In genomic region chr2:14909795-14910194, GRCh38 we compare ENCODE assay signal across 16 cellular contexts.
"Had no signal": no experiment of that assay in that cellular context is flagged by ENCODE, and none has a peak within 500 bp of the region (broad histone marks: within the 10 kb centered on the region; RNA-seq: fewer than 3 reads in every experiment).

No MANE protein-coding gene starts in this region.

- H3K27ac ChIP-seq: adrenal gland, dorsolateral prefrontal cortex, neutrophil, thyroid gland, uterus had no signal

- DNase-seq: activated B cell treated with CpG ODN at 0.5 μM for 24 hours; activated CD4-positive, alpha-beta T cell treated with anti-CD3 and anti-CD28 coated beads for 48 hours; activated CD8-positive, alpha-beta T cell treated with anti-CD3 and anti-CD28 coated beads for 36 hours; activated effector memory CD4-positive, alpha-beta T cell treated with Interleukin-2 at 50 U/mL for 16 hours; activated naive CD4-positive, alpha-beta T cell treated with anti-CD3 and anti-CD28 coated beads, Interleukin-2, amount 50 U/mL, for 16 hours; activated T-cell treated with anti-CD3 and anti-CD28 coated beads, Interleukin-2, amount 50 U/mL, for 4 hours; dorsolateral prefrontal cortex; left colon; naive B cell; stimulated activated CD4-positive, alpha-beta T cell treated with anti-CD3 and anti-CD28 coated beads, Interleukin-2, amount 100 ng/mL, for 48 hours; thyroid gland; uterus had no signal

- H3K36me3 ChIP-seq: adrenal gland, neutrophil, thyroid gland, uterus had no signal

- H3K4me3 ChIP-seq: adrenal gland, dorsolateral prefrontal cortex, lung, thyroid gland, uterus had no signal

- H3K36me3 Mint-ChIP-seq: naive B cell; stimulated activated memory B cell treated with anti-CD40 and anti-IgM and Interleukin-4, amounts not matched to agents 10 μg/mL and 1 μg/mL and 100 μg/mL, for 72 hours had no signal

- H3K9me3 Mint-ChIP-seq: activated B cell treated with CpG ODN at 0.5 μM for 24 hours; activated CD8-positive, alpha-beta T cell treated with anti-CD3 and anti-CD28 coated beads for 36 hours; activated T-cell treated with anti-CD3 and anti-CD28 coated beads, Interleukin-2, amount 50 U/mL, for 4 hours; stimulated activated memory B cell treated with anti-CD40 and anti-IgM and Interleukin-4, amounts not matched to agents 10 μg/mL and 1 μg/mL and 100 μg/mL, for 72 hours had no signal

- H3K9me3 ChIP-seq: adrenal gland, neutrophil, thyroid gland, uterus had no signal

- H3K4me1 Mint-ChIP-seq: activated B cell treated with CpG ODN at 0.5 μM for 24 hours; naive B cell; stimulated activated memory B cell treated with anti-CD40 and anti-IgM and Interleukin-4, amounts not matched to agents 10 μg/mL and 1 μg/mL and 100 μg/mL, for 72 hours had no signal

- H3K27ac Mint-ChIP-seq: activated B cell treated with CpG ODN at 0.5 μM for 24 hours; activated CD8-positive, alpha-beta T cell treated with anti-CD3 and anti-CD28 coated beads for 36 hours; naive B cell; stimulated activated memory B cell treated with anti-CD40 and anti-IgM and Interleukin-4, amounts not matched to agents 10 μg/mL and 1 μg/mL and 100 μg/mL, for 72 hours had no signal

- H3K4me3 Mint-ChIP-seq: activated B cell treated with CpG ODN at 0.5 μM for 24 hours; activated CD8-positive, alpha-beta T cell treated with anti-CD3 and anti-CD28 coated beads for 36 hours; activated T-cell treated with anti-CD3 and anti-CD28 coated beads, Interleukin-2, amount 50 U/mL, for 4 hours; naive B cell; stimulated activated memory B cell treated with anti-CD40 and anti-IgM and Interleukin-4, amounts not matched to agents 10 μg/mL and 1 μg/mL and 100 μg/mL, for 72 hours had no signal

- H3K27me3 ChIP-seq: adrenal gland, dorsolateral prefrontal cortex, neutrophil, thyroid gland, uterus had no signal

- H3K4me1 ChIP-seq: adrenal gland, thyroid gland, uterus had no signal

- H3K27me3 Mint-ChIP-seq: activated B cell treated with CpG ODN at 0.5 μM for 24 hours; activated CD8-positive, alpha-beta T cell treated with anti-CD3 and anti-CD28 coated beads for 36 hours; naive B cell had no signal
